Comparison of ENCODE assay signal across 11 cellular contexts in the genomic region with DNA sequence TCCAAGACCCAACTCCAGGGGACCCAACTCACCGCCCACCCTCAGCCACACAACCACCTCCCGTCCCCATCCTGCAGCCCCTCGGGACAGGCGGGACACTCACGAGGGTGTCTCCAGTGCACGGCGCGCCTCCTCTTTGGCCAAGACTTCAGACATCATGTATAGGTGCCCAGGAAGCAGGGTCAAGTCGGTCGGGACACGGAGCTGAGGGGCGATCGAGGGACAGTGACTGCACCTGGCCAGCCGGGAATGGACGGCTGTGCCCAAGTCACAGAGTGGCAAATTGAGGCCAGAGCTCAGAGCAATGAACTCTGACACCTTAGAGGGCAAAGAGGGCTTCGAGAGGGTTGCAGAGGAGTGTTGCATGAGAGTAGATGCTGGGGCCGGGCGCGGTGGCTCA.
DNase-seq lines count a peak whose midpoint lies in the region; ATAC-seq and TF ChIP-seq lines count a peak whose summit lies in the region.
"Had no signal": no experiment of that assay in that cellular context is flagged by ENCODE, and none has a peak within 500 bp of the region (broad histone marks: within the 10 kb centered on the region; RNA-seq: fewer than 3 reads in every experiment).

No MANE protein-coding gene starts in this region.

- H3K27me3 Mint-ChIP-seq in T-helper 2 cell treated with Interferon-gamma antibody and Interleukin-4, amounts not matched to agents 5 μg/mL and 100 μg/mL, for 36 hours (ENCODE audit: low read depth) = peaks cover 9% of the 10 kb centered on the region
- peaks cover 18% of the 10 kb centered on the region for H3K27me3 Mint-ChIP-seq in memory B cell

- ATAC-seq in memory B cell (ENCODE audit: low read depth) = no peak
- ATAC-seq: activated CD4-positive, CD25-positive, alpha-beta regulatory T cell treated with anti-CD3 and anti-CD28 coated beads, Interleukin-2, amount 50 U/mL, for 24 hours; mucosa of descending colon had no signal

- peak overlapping the region; percentile 26 for H3K4me3 Mint-ChIP-seq in T-helper 2 cell treated with Interferon-gamma antibody and Interleukin-4, amounts not matched to agents 5 μg/mL and 100 μg/mL, for 36 hours
- H3K4me3 Mint-ChIP-seq in memory B cell = peak overlapping the region; percentile 14

- H3K36me3 Mint-ChIP-seq in T-helper 2 cell treated with Interferon-gamma antibody and Interleukin-4, amounts not matched to agents 5 μg/mL and 100 μg/mL, for 36 hours (ENCODE audit: low read depth) = peaks cover 11% of the 10 kb centered on the region
- H3K36me3 Mint-ChIP-seq in memory B cell = no peaks in the 10 kb centered on the region

- TF ChIP-seq CTCF in GM20000 (IDR thresholded peaks at IDR 0.05; ENCODE audit: extremely low read depth, missing control alignments) = no peak

- no peak overlapping the region for H3K27ac Mint-ChIP-seq in T-helper 2 cell treated with Interferon-gamma antibody and Interleukin-4, amounts not matched to agents 5 μg/mL and 100 μg/mL, for 36 hours
- no peak overlapping the region for H3K27ac Mint-ChIP-seq in memory B cell

- H3K9me3 Mint-ChIP-seq in T-helper 2 cell treated with Interferon-gamma antibody and Interleukin-4, amounts not matched to agents 5 μg/mL and 100 μg/mL, for 36 hours = peaks cover 7% of the 10 kb centered on the region
- H3K9me3 Mint-ChIP-seq in memory B cell = peaks cover 4% of the 10 kb centered on the region

- peaks cover 18% of the 10 kb centered on the region for H3K4me1 Mint-ChIP-seq in T-helper 2 cell treated with Interferon-gamma antibody and Interleukin-4, amounts not matched to agents 5 μg/mL and 100 μg/mL, for 36 hours (ENCODE audit: low read depth)
- peaks cover 15% of the 10 kb centered on the region for H3K4me1 Mint-ChIP-seq in memory B cell

- no peak for DNase-seq in T-helper 2 cell treated with Interferon-gamma antibody and Interleukin-4, amounts not matched to agents 5 μg/mL and 100 μg/mL, for 36 hours (ENCODE audit: low spot score)
- DNase-seq in T-helper 2 cell (no peak), memory B cell (ENCODE audit: low spot score in 2 of 2) (no peak), GM20000 (ENCODE audit: low spot score) (no peak)
- DNase-seq: 8988T; central memory CD4-positive, alpha-beta T cell; NCI-H1417 treated with DMSO at 0.1 percent for 48 hours; NCI-H510A; PC-9 had no signal
